27 cellular contexts compared by ENCODE assay signal in genomic region chrX:6026980-6027379, GRCh38.
DNase-seq lines count a peak whose midpoint lies in the region; ATAC-seq, FAIRE-seq and TF ChIP-seq lines count a peak whose summit lies in the region.
"Had no signal": no experiment of that assay in that cellular context is flagged by ENCODE, and none has a peak within 500 bp of the region (broad histone marks: within the 10 kb centered on the region; RNA-seq: fewer than 3 reads in every experiment).

No MANE protein-coding gene starts in this region.

- H3K18ac ChIP-seq in H1 (ENCODE audit: extremely low read depth, low read length) (no peak overlapping the region; the same call in none of the 2 replicates), mesenchymal stem cell (ENCODE audit: low read depth in 1 of 2, low read length in 2 of 2) (no peak overlapping the region)

- H3K9ac ChIP-seq in HUES48 (ENCODE audit: low read depth, low read length), result no peak overlapping the region
- H3K9ac ChIP-seq in H1 (replicated peaks in 1 of 4; ENCODE audit: extremely low read depth in 1 of 4, low read depth in 3 of 4, low read length in 3 of 4), result no peak overlapping the region
- H3K9ac ChIP-seq in mesenchymal stem cell (ENCODE audit: low read length), result no peak overlapping the region
- H3K9ac ChIP-seq: BLaER1 treated with 17β-estradiol and CSF1 and Interleukin-3, amounts not matched to agents 10 nM and 100 nM; GM23248; SK-N-SH had no signal

- H3K4me1 ChIP-seq in HUES48 (ENCODE audit: control insufficient read depth, insufficient read depth, low read length) (peaks cover 51% of the 10 kb centered on the region), H1 (replicated peaks in 1 of 4; ENCODE audit: control insufficient read depth in 3 of 4, insufficient read depth in 4 of 4, low read length in 3 of 4) (peaks cover 0 to 10% (median 4%) of the 10 kb centered on the region in 4 experiments; a peak in 4 of 7 replicates), mesenchymal stem cell (ENCODE audit: control insufficient read depth, insufficient read depth, low read depth, low read length) (no peaks in the 10 kb centered on the region)
- H3K4me1 ChIP-seq: transverse colon had no signal

- H3K27me3 ChIP-seq in HUES48 (ENCODE audit: control insufficient read depth, insufficient read depth, low read length), result no peaks in the 10 kb centered on the region
- no peaks in the 10 kb centered on the region for H3K27me3 ChIP-seq in H1 (replicated peaks in 1 of 4; ENCODE audit: control insufficient read depth in 3 of 4, extremely low read depth in 1 of 4, insufficient read depth in 3 of 4, low read length in 3 of 4)
- no peaks in the 10 kb centered on the region for H3K27me3 ChIP-seq in mesenchymal stem cell (ENCODE audit: control insufficient read depth in 1 of 2, insufficient read depth in 1 of 2, low read length in 2 of 2)
- H3K27me3 ChIP-seq: BLaER1 treated with 17β-estradiol and CSF1 and Interleukin-3, amounts not matched to agents 10 nM and 100 nM; MG63; transverse colon had no signal

- POLR2A ChIA-PET in H1 (lab: Charles Lee; ENCODE audit: partially characterized antibody), result interaction anchor here (0.6 kb wide), 1 partner anchor 120 kb away, joined by 3 read pairs; no protein-coding TSS in a partner anchor

- H3K36me3 ChIP-seq in HUES48 (ENCODE audit: control insufficient read depth, insufficient read depth, low read length) (peaks cover 6% of the 10 kb centered on the region; the same call in 1 of the 2 replicates), H1 (ENCODE audit: control insufficient read depth in 2 of 4, insufficient read depth in 4 of 4, low read length in 3 of 4) (peaks cover 0 to 3% (median 0%) of the 10 kb centered on the region in 4 experiments; a peak in 1 of 8 replicates), mesenchymal stem cell (ENCODE audit: control insufficient read depth in 1 of 2, insufficient read depth in 2 of 2, low read depth in 1 of 2, low read length in 2 of 2) (no peaks in the 10 kb centered on the region)
- H3K36me3 ChIP-seq: BLaER1 treated with 17β-estradiol and CSF1 and Interleukin-3, amounts not matched to agents 10 nM and 100 nM; MG63; transverse colon had no signal

- peak overlapping the region; percentile 43 to 48 for H3K4me2 ChIP-seq in H1 (ENCODE audit: insufficient read depth in 1 of 2, low read depth in 2 of 2, low read length in 2 of 2)
- H3K4me2 ChIP-seq in mesenchymal stem cell (ENCODE audit: low read length, poor library complexity, severe bottlenecking), result no peak overlapping the region
- H3K4me2 ChIP-seq: BLaER1 treated with 17β-estradiol and CSF1 and Interleukin-3, amounts not matched to agents 10 nM and 100 nM; SK-N-SH had no signal

- H3K4me3 ChIP-seq in HUES48 (ENCODE audit: low read depth, low read length) (peak overlapping the region; percentile 42), H1 (ENCODE audit: extremely low read depth in 1 of 4, insufficient read depth in 2 of 4, low read depth in 3 of 4, low read length in 4 of 4) (peak overlapping the region in 1 of 4 experiments; percentile 46; a peak in 2 of 8 replicates), mesenchymal stem cell (ENCODE audit: insufficient read depth in 1 of 2, low read depth in 1 of 2, low read length in 2 of 2) (no peak overlapping the region)
- H3K4me3 ChIP-seq: BLaER1 treated with 17β-estradiol and CSF1 and Interleukin-3, amounts not matched to agents 10 nM and 100 nM; GM23248; MG63; transverse colon had no signal

- no peak for TF ChIP-seq POLR2A in H1 (IDR thresholded peaks at IDR 0.05; ENCODE audit: control extremely low read depth in 1 of 2, low read depth in 2 of 2, low read length in 2 of 2)

- no peak overlapping the region for H4K8ac ChIP-seq in H1 (ENCODE audit: extremely low read depth, insufficient read depth, low read length)
- H4K8ac ChIP-seq in mesenchymal stem cell (ENCODE audit: low read length), result no peak overlapping the region

- no peak overlapping the region for H2AFZ ChIP-seq in H1 (ENCODE audit: low read length)
- no peak overlapping the region for H2AFZ ChIP-seq in mesenchymal stem cell (ENCODE audit: low read depth, low read length)
- H2AFZ ChIP-seq: GM23248 had no signal

- peaks cover 3 to 51% of the 10 kb centered on the region in 2 experiments; a peak in 3 of 4 replicates for H3K79me2 ChIP-seq in H1 (ENCODE audit: control insufficient read depth in 1 of 2, insufficient read depth in 2 of 2, low read length in 2 of 2)

- H2BK5ac ChIP-seq in H1 (ENCODE audit: low read depth, low read length), result no peak overlapping the region
- no peak overlapping the region for H2BK5ac ChIP-seq in mesenchymal stem cell (ENCODE audit: low read depth, low read length, poor library complexity, severe bottlenecking)

- H2BK15ac ChIP-seq in H1 (ENCODE audit: low read length) (no peak overlapping the region), mesenchymal stem cell (ENCODE audit: low read depth, poor library complexity, severe bottlenecking) (no peak overlapping the region)

- CTCF ChIA-PET in H1 (lab: Charles Lee; ENCODE audit: partially characterized antibody), result no interaction called here

- H3K27ac ChIP-seq in HUES48 (ENCODE audit: low read depth, low read length) (peak overlapping the region; percentile 77), H1 (ENCODE audit: low read depth, low read length) (no peak overlapping the region), mesenchymal stem cell (ENCODE audit: low read length, poor library complexity, severe bottlenecking) (no peak overlapping the region)
- H3K27ac ChIP-seq: BLaER1 treated with 17β-estradiol and CSF1 and Interleukin-3, amounts not matched to agents 10 nM and 100 nM; GM23248; transverse colon had no signal

- TF ChIP-seq RAD21 in H1 (IDR thresholded peaks at IDR 0.05 in 1 of 2, conservative IDR thresholded peaks at IDR 0.05 in 1 of 2; ENCODE audit: low read depth in 2 of 2, low read length in 2 of 2), result no peak

- FAIRE-seq in H1 (lab: Jason Lieb, UNC), result peak; percentile 50

- H4K20me1 ChIP-seq in H1 (replicated peaks in 1 of 2; ENCODE audit: control insufficient read depth in 1 of 2, insufficient read depth in 2 of 2, low read length in 2 of 2), result no peaks in the 10 kb centered on the region
- H4K20me1 ChIP-seq: BLaER1 treated with 17β-estradiol and CSF1 and Interleukin-3, amounts not matched to agents 10 nM and 100 nM had no signal

- WGBS in H1 (ENCODE audit: extremely low coverage in 1 of 2, insufficient coverage in 1 of 2, insufficient read length in 1 of 2, insufficient replicate concordance in 2 of 2, low coverage in 1 of 2, low lambda C conversion rate in 2 of 2, missing lambda C conversion rate in 1 of 2), 2 experiments, result 16% methylated on average over 6 of the region's 6 CpGs; no CpG with 5 or more reads in 1 of the 2 experiments
- WGBS in mesenchymal stem cell, result 24% methylated on average over 3 of the region's 6 CpGs

- H3K23ac ChIP-seq in H1 (ENCODE audit: insufficient read length) (no peak overlapping the region), mesenchymal stem cell (ENCODE audit: low read length in 2 of 2) (no peak overlapping the region)

- no peak for TF ChIP-seq CTCF in H1 (IDR thresholded peaks at IDR 0.05; ENCODE audit: control extremely low read depth in 1 of 3, insufficient read depth in 1 of 3, low read depth in 1 of 3, low read length in 3 of 3)

- H3K56ac ChIP-seq in H1 (replicated peaks; ENCODE audit: insufficient read length, low read depth, low read length), result no peak overlapping the region

- no peak overlapping the region for H2BK12ac ChIP-seq in H1 (ENCODE audit: low read depth, low read length)
- no peak overlapping the region for H2BK12ac ChIP-seq in mesenchymal stem cell (ENCODE audit: low read length in 2 of 2)

- H3K4ac ChIP-seq in H1 (replicated peaks; ENCODE audit: insufficient read length, low read depth, low read length), result no peak overlapping the region
- no peak overlapping the region for H3K4ac ChIP-seq in mesenchymal stem cell (ENCODE audit: low read depth in 1 of 2, low read length in 2 of 2)

- no peaks in the 10 kb centered on the region for H3K9me3 ChIP-seq in HUES48 (ENCODE audit: control insufficient read depth, insufficient read depth, low read length)
- H3K9me3 ChIP-seq in H1 (ENCODE audit: insufficient read depth in 2 of 2, low read depth in 1 of 2, low read length in 1 of 2), result no peaks in the 10 kb centered on the region
- H3K9me3 ChIP-seq in mesenchymal stem cell (ENCODE audit: control insufficient read depth, low read length), result peaks cover 2% of the 10 kb centered on the region
- H3K9me3 ChIP-seq: BLaER1 treated with 17β-estradiol and CSF1 and Interleukin-3, amounts not matched to agents 10 nM and 100 nM; MG63; SK-N-SH; transverse colon had no signal

- ATAC-seq in HG02642 (IDR thresholded peaks at IDR 0.05; ENCODE audit: poor library complexity, unreplicated experiment), result no peak
- ATAC-seq: activated T-cell treated with anti-CD3 and anti-CD28 coated beads, Interleukin-2, amount 50 U/mL, for 72 hours; esophagus mucosa; left cardiac atrium; Right ventricle myocardium inferior; stimulated activated effector memory CD8-positive, alpha-beta T cell treated with anti-CD3 and anti-CD28 coated beads, Interleukin-12 subunit alpha, Interleukin-12 subunit beta, amount 100 ng/mL, for 72 hours had no signal

- no peak overlapping the region for H2AK5ac ChIP-seq in H1 (ENCODE audit: low read depth, low read length)
- H2AK5ac ChIP-seq in mesenchymal stem cell (ENCODE audit: low read length, severe bottlenecking), result no peak overlapping the region

- no peak overlapping the region for H2BK20ac ChIP-seq in H1 (ENCODE audit: low read length)

- H2BK120ac ChIP-seq in H1 (replicated peaks; ENCODE audit: low read depth, low read length) (peak overlapping the region; percentile 87), mesenchymal stem cell (ENCODE audit: low read depth, low read length) (no peak overlapping the region)

- H3K23me2 ChIP-seq in H1 (ENCODE audit: low read depth, low read length), result no peaks in the 10 kb centered on the region

- H3K79me1 ChIP-seq in H1 (ENCODE audit: low read depth, low read length), result no peaks in the 10 kb centered on the region
- H3K79me1 ChIP-seq in mesenchymal stem cell (replicated peaks; ENCODE audit: low read length, poor library complexity, severe bottlenecking), result no peaks in the 10 kb centered on the region

- H4K91ac ChIP-seq in H1 (replicated peaks; ENCODE audit: insufficient read length, low read length), result no peak overlapping the region
- H4K91ac ChIP-seq in mesenchymal stem cell (ENCODE audit: low read length), result no peak overlapping the region

- no peak for TF ChIP-seq EP300 in H1 (IDR thresholded peaks at IDR 0.05; ENCODE audit: borderline replicate concordance in 1 of 2, low read depth in 2 of 2, low read length in 2 of 2)

- H4K5ac ChIP-seq in H1 (ENCODE audit: insufficient read length, low read depth, low read length), result peak overlapping the region; percentile 51

- H3K14ac ChIP-seq in H1 (ENCODE audit: insufficient read length), result no peak overlapping the region
- H3K14ac ChIP-seq in mesenchymal stem cell (ENCODE audit: low read length in 2 of 2), result no peak overlapping the region

- DNase-seq in H1 (ENCODE audit: low read depth in 1 of 2, low spot score in 2 of 2), result no peak
- peak; percentile 19 for DNase-seq in kidney tubule cell (ENCODE audit: low spot score)
- peak; percentile 9 for DNase-seq in pons (ENCODE audit: low spot score)
- DNase-seq in mesenchymal stem cell, result no peak
- DNase-seq in middle frontal gyrus (ENCODE audit: extremely low spot score, low spot score), result no peak
- DNase-seq: activated CD4-positive, alpha-beta memory T cell treated with anti-CD3 and anti-CD28 coated beads for 36 hours; activated CD4-positive, alpha-beta T cell treated with anti-CD3 and anti-CD28 coated beads for 1 hour; activated naive CD4-positive, alpha-beta T cell treated with Interleukin-2 at 50 U/mL for 16 hours; activated T-cell treated with anti-CD3 and anti-CD28 coated beads, Interleukin-2, amount 50 U/mL, for 72 hours; DMS153; GM23248; HFFc6; KBM-7; left cardiac atrium; MG63; NCI-H1105; NCI-H187; NCI-H524; SK-N-SH; stimulated activated CD4-positive, alpha-beta T cell treated with anti-CD3 and anti-CD28 coated beads, Interleukin-15, amount 100 ng/mL, for 24 hours; transverse colon had no signal

Comparison
In these comparisons a context has a peak if more than half of its experiments do, and no peak if none do; other contexts are left out.
1. DNase-seq: peak in kidney tubule cell (single experiment) and pons (single experiment); none in H1 (0 of 2), mesenchymal stem cell (single experiment) and middle frontal gyrus (single experiment).